In the genomic region with DNA sequence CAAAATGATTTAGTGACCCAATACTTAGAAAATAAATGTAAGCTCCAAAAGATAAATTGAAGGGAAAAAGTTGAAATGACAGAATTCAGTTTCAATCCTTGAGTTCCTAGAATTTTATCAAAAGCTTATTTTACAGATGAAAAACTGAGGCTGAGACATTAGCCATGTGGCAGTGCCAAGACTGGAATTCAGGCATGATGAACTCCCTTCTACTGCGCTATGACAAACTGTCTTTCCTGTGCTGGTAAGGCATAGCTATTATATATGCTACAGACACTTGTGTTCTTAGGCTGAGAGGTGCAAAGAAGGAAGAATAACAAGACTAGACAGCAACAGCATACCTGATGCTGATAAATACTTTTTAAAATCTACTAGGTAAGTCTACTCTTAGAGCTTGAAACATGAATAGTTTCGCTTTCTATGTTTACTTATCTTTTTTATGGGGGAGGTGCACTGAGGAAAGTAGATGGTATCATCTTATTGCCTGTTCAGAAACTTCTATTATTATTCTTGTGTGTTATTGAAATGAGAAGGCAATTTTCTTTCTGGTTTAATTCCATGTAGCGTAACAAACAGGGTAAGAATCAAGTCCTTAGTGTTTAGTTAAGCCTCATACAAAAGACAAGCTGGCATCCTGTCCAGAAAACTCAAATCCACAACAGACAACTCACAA, we compare ENCODE assay signal across 1 cellular context.
TF ChIP-seq lines count a peak whose summit lies in the region.

No MANE protein-coding gene starts in this region.

TF ChIP-seq in HepG2, 621 proteins besides CTCF, POLR2A, EP300 and RAD21 (continued from another document):
- TF ChIP-seq, protein P1, sequence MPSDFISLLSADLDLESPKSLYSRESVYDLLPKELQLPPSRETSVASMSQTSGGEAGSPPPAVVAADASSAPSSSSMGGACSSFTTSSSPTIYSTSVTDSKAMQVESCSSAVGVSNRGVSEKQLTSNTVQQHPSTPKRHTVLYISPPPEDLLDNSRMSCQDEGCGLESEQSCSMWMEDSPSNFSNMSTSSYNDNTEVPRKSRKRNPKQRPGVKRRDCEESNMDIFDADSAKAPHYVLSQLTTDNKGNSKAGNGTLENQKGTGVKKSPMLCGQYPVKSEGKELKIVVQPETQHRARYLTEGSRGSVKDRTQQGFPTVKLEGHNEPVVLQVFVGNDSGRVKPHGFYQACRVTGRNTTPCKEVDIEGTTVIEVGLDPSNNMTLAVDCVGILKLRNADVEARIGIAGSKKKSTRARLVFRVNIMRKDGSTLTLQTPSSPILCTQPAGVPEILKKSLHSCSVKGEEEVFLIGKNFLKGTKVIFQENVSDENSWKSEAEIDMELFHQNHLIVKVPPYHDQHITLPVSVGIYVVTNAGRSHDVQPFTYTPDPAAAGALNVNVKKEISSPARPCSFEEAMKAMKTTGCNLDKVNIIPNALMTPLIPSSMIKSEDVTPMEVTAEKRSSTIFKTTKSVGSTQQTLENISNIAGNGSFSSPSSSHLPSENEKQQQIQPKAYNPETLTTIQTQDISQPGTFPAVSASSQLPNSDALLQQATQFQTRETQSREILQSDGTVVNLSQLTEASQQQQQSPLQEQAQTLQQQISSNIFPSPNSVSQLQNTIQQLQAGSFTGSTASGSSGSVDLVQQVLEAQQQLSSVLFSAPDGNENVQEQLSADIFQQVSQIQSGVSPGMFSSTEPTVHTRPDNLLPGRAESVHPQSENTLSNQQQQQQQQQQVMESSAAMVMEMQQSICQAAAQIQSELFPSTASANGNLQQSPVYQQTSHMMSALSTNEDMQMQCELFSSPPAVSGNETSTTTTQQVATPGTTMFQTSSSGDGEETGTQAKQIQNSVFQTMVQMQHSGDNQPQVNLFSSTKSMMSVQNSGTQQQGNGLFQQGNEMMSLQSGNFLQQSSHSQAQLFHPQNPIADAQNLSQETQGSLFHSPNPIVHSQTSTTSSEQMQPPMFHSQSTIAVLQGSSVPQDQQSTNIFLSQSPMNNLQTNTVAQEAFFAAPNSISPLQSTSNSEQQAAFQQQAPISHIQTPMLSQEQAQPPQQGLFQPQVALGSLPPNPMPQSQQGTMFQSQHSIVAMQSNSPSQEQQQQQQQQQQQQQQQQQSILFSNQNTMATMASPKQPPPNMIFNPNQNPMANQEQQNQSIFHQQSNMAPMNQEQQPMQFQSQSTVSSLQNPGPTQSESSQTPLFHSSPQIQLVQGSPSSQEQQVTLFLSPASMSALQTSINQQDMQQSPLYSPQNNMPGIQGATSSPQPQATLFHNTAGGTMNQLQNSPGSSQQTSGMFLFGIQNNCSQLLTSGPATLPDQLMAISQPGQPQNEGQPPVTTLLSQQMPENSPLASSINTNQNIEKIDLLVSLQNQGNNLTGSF (CRISPR knock-in tag; IDR thresholded peaks at IDR 0.05): no peak
- TF ChIP-seq ARNTL (CRISPR knock-in tag; IDR thresholded peaks at IDR 0.05): no peak
- no peak for TF ChIP-seq HMG20B (CRISPR knock-in tag; conservative IDR thresholded peaks at IDR 0.05)
- TF ChIP-seq ZNF44 (CRISPR knock-in tag; IDR thresholded peaks at IDR 0.05): no peak
- TF ChIP-seq ZSCAN12 (CRISPR knock-in tag; IDR thresholded peaks at IDR 0.05): no peak
- TF ChIP-seq, protein P2, sequence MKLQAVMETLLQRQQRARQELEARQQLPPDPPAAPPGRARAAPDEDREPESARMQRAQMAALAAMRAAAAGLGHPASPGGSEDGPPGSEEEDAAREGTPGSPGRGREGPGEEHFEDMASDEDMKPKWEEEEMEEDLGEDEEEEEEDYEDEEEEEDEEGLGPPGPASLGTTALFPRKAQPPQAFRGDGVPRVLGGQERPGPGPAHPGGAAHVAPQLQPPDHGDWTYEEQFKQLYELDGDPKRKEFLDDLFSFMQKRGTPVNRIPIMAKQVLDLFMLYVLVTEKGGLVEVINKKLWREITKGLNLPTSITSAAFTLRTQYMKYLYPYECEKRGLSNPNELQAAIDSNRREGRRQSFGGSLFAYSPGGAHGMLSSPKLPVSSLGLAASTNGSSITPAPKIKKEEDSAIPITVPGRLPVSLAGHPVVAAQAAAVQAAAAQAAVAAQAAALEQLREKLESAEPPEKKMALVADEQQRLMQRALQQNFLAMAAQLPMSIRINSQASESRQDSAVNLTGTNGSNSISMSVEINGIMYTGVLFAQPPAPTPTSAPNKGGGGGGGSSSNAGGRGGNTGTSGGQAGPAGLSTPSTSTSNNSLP (IDR thresholded peaks at IDR 0.05; ENCODE audit: low read depth, low read length): 0 out of 2 replicates have a peak, but pooled peaks have one; percentile 37
- 0 out of 2 replicates have a peak, but pooled peaks have one; percentile 26 for TF ChIP-seq ZNF136 (CRISPR knock-in tag; IDR thresholded peaks at IDR 0.05; ENCODE audit: low read depth)
- TF ChIP-seq ATF7 (IDR thresholded peaks at IDR 0.05): no peak
- TF ChIP-seq ATF7 (CRISPR knock-in tag; IDR thresholded peaks at IDR 0.05): no peak
- TF ChIP-seq, protein P3, sequence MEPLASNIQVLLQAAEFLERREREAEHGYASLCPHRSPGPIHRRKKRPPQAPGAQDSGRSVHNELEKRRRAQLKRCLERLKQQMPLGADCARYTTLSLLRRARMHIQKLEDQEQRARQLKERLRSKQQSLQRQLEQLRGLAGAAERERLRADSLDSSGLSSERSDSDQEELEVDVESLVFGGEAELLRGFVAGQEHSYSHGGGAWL (CRISPR knock-in tag; IDR thresholded peaks at IDR 0.05): no peak
- TF ChIP-seq, protein P4, sequence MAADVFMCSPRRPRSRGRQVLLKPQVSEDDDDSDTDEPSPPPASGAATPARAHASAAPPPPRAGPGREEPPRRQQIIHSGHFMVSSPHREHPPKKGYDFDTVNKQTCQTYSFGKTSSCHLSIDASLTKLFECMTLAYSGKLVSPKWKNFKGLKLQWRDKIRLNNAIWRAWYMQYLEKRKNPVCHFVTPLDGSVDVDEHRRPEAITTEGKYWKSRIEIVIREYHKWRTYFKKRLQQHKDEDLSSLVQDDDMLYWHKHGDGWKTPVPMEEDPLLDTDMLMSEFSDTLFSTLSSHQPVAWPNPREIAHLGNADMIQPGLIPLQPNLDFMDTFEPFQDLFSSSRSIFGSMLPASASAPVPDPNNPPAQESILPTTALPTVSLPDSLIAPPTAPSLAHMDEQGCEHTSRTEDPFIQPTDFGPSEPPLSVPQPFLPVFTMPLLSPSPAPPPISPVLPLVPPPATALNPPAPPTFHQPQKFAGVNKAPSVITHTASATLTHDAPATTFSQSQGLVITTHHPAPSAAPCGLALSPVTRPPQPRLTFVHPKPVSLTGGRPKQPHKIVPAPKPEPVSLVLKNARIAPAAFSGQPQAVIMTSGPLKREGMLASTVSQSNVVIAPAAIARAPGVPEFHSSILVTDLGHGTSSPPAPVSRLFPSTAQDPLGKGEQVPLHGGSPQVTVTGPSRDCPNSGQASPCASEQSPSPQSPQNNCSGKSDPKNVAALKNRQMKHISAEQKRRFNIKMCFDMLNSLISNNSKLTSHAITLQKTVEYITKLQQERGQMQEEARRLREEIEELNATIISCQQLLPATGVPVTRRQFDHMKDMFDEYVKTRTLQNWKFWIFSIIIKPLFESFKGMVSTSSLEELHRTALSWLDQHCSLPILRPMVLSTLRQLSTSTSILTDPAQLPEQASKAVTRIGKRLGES (CRISPR knock-in tag; IDR thresholded peaks at IDR 0.05; ENCODE audit: borderline replicate concordance): no peak
- TF ChIP-seq ZFY (CRISPR knock-in tag; IDR thresholded peaks at IDR 0.05): no peak
- TF ChIP-seq, protein P5, sequence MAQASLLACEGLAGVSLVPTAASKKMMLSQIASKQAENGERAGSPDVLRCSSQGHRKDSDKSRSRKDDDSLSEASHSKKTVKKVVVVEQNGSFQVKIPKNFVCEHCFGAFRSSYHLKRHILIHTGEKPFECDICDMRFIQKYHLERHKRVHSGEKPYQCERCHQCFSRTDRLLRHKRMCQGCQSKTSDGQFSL (CRISPR knock-in tag; IDR thresholded peaks at IDR 0.05): no peak
- TF ChIP-seq, protein P6, sequence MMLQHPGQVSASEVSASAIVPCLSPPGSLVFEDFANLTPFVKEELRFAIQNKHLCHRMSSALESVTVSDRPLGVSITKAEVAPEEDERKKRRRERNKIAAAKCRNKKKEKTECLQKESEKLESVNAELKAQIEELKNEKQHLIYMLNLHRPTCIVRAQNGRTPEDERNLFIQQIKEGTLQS (CRISPR knock-in tag; IDR thresholded peaks at IDR 0.05): no peak
- no peak for TF ChIP-seq ZNF33A (CRISPR knock-in tag; IDR thresholded peaks at IDR 0.05; ENCODE audit: borderline replicate concordance)
- no peak for TF ChIP-seq ZNF562 (CRISPR knock-in tag; IDR thresholded peaks at IDR 0.05; ENCODE audit: borderline replicate concordance)
- no peak for TF ChIP-seq ADNP (CRISPR knock-in tag; IDR thresholded peaks at IDR 0.05)
- TF ChIP-seq, protein P7, sequence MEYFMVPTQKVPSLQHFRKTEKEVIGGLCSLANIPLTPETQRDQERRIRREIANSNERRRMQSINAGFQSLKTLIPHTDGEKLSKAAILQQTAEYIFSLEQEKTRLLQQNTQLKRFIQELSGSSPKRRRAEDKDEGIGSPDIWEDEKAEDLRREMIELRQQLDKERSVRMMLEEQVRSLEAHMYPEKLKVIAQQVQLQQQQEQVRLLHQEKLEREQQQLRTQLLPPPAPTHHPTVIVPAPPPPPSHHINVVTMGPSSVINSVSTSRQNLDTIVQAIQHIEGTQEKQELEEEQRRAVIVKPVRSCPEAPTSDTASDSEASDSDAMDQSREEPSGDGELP (IDR thresholded peaks at IDR 0.05; ENCODE audit: borderline replicate concordance, low read depth): no peak
- TF ChIP-seq REPIN1 (CRISPR knock-in tag; IDR thresholded peaks at IDR 0.05; ENCODE audit: borderline replicate concordance, low read depth): peak; percentile 12; the same call in 1 of the 2 replicates
- TF ChIP-seq ZNF232 (CRISPR knock-in tag; IDR thresholded peaks at IDR 0.05; ENCODE audit: borderline replicate concordance): no peak
- TF ChIP-seq, protein P8, sequence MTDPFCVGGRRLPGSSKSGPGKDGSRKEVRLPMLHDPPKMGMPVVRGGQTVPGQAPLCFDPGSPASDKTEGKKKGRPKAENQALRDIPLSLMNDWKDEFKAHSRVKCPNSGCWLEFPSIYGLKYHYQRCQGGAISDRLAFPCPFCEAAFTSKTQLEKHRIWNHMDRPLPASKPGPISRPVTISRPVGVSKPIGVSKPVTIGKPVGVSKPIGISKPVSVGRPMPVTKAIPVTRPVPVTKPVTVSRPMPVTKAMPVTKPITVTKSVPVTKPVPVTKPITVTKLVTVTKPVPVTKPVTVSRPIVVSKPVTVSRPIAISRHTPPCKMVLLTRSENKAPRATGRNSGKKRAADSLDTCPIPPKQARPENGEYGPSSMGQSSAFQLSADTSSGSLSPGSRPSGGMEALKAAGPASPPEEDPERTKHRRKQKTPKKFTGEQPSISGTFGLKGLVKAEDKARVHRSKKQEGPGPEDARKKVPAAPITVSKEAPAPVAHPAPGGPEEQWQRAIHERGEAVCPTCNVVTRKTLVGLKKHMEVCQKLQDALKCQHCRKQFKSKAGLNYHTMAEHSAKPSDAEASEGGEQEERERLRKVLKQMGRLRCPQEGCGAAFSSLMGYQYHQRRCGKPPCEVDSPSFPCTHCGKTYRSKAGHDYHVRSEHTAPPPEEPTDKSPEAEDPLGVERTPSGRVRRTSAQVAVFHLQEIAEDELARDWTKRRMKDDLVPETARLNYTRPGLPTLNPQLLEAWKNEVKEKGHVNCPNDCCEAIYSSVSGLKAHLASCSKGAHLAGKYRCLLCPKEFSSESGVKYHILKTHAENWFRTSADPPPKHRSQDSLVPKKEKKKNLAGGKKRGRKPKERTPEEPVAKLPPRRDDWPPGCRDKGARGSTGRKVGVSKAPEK (CRISPR knock-in tag; IDR thresholded peaks at IDR 0.05; ENCODE audit: borderline replicate concordance): 0 out of 2 replicates have a peak, but pooled peaks have one; percentile 48
- TF ChIP-seq, protein P9, sequence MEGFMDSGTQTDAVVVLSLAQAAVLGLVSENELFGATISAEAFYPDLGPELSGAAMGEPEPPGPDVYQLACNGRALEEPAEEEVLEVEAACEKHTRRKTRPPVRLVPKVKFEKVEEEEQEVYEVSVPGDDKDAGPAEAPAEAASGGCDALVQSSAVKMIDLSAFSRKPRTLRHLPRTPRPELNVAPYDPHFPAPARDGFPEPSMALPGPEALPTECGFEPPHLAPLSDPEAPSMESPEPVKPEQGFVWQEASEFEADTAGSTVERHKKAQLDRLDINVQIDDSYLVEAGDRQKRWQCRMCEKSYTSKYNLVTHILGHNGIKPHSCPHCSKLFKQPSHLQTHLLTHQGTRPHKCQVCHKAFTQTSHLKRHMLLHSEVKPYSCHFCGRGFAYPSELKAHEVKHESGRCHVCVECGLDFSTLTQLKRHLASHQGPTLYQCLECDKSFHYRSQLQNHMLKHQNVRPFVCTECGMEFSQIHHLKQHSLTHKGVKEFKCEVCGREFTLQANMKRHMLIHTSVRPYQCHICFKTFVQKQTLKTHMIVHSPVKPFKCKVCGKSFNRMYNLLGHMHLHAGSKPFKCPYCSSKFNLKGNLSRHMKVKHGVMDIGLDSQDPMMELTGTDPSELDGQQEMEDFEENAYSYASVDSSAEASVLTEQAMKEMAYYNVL (CRISPR knock-in tag; IDR thresholded peaks at IDR 0.05; ENCODE audit: borderline replicate concordance): no peak
- no peak for TF ChIP-seq PRPF4 (IDR thresholded peaks at IDR 0.05; ENCODE audit: low read depth, low read length, poor library complexity, severe bottlenecking)
- TF ChIP-seq, protein P10, sequence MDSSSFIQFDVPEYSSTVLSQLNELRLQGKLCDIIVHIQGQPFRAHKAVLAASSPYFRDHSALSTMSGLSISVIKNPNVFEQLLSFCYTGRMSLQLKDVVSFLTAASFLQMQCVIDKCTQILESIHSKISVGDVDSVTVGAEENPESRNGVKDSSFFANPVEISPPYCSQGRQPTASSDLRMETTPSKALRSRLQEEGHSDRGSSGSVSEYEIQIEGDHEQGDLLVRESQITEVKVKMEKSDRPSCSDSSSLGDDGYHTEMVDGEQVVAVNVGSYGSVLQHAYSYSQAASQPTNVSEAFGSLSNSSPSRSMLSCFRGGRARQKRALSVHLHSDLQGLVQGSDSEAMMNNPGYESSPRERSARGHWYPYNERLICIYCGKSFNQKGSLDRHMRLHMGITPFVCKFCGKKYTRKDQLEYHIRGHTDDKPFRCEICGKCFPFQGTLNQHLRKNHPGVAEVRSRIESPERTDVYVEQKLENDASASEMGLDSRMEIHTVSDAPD (CRISPR knock-in tag; IDR thresholded peaks at IDR 0.05): no peak
- TF ChIP-seq SETDB1 (CRISPR knock-in tag; IDR thresholded peaks at IDR 0.05; ENCODE audit: borderline replicate concordance): no peak
- TF ChIP-seq ZBTB1 (CRISPR knock-in tag; IDR thresholded peaks at IDR 0.05; ENCODE audit: borderline replicate concordance): no peak
- TF ChIP-seq KDM3A (CRISPR knock-in tag; IDR thresholded peaks at IDR 0.05; ENCODE audit: low read depth): no peak
- no peak for TF ChIP-seq ZNF17 (CRISPR knock-in tag; IDR thresholded peaks at IDR 0.05)
